In genomic region chr6:31114970-31115849, GRCh38 we compare ENCODE assay signal across 9 cellular contexts. TPM values are rescaled to one million over a fixed set of nuclear protein-coding genes. Genes with fewer than 3 reads are reported as not detected.
DNase-seq lines count a peak whose midpoint lies in the region; ATAC-seq and TF ChIP-seq lines count a peak whose summit lies in the region.
"Had no signal": no experiment of that assay in that cellular context is flagged by ENCODE, and none has a peak within 500 bp of the region (broad histone marks: within the 10 kb centered on the region; RNA-seq: fewer than 3 reads in every experiment).

No MANE protein-coding gene starts in this region.

- TF ChIP-seq POLR2A in tibial nerve (IDR thresholded peaks at IDR 0.05): no peak

- H3K27me3 ChIP-seq in tibial nerve: no peaks in the 10 kb centered on the region

- H3K4me3 Mint-ChIP-seq in brain (peak overlapping the region in 2 of 5 experiments; percentile 32 to 75), type B pancreatic cell (no peak overlapping the region)
- H3K4me3 Mint-ChIP-seq: IgD-negative memory B cell had no signal

- ATAC-seq in left lobe of liver: no peak
- no peak for ATAC-seq in GM19467 (IDR thresholded peaks at IDR 0.05; ENCODE audit: unreplicated experiment)

- H3K4me3 ChIP-seq in tibial nerve: peak overlapping the region in 2 of 4 donors; percentile 10 to 33

- H3K4me1 Mint-ChIP-seq in brain: peaks cover 19% of the 10 kb centered on the region
- no peaks in the 10 kb centered on the region for H3K4me1 Mint-ChIP-seq in type B pancreatic cell (ENCODE audit: unreplicated experiment)

- DNase-seq in HT-29 (ENCODE audit: low spot score) (peak; percentile 74), kidney tubule cell (ENCODE audit: low spot score) (peak; percentile 54), tibial nerve (ENCODE audit: low spot score in 2 of 2) (no peak), type B pancreatic cell (ENCODE audit: extremely low spot score, unreplicated experiment) (no peak), left lobe of liver (ENCODE audit: low spot score) (no peak)
- DNase-seq in stimulated activated CD4-positive, alpha-beta T cell treated with anti-CD3 and anti-CD28 coated beads, Interleukin-15, amount 100 ng/mL, for 24 hours: no peak

- H3K36me3 Mint-ChIP-seq in brain (no peaks in the 10 kb centered on the region), type B pancreatic cell (no peaks in the 10 kb centered on the region)
- H3K36me3 Mint-ChIP-seq: IgD-negative memory B cell had no signal

- peaks cover 0 to 2% (median 0%) of the 10 kb centered on the region in 5 experiments for H3K9me3 Mint-ChIP-seq in brain
- no peaks in the 10 kb centered on the region for H3K9me3 Mint-ChIP-seq in type B pancreatic cell
- H3K9me3 Mint-ChIP-seq: IgD-negative memory B cell had no signal

- H3K27me3 Mint-ChIP-seq in brain (peaks cover 41% of the 10 kb centered on the region), type B pancreatic cell (peaks cover 60% of the 10 kb centered on the region)

- H3K27ac Mint-ChIP-seq in brain (peak overlapping the region in 4 of 5 experiments; percentile 31 to 96 (median 63)), type B pancreatic cell (no peak overlapping the region)
- H3K27ac Mint-ChIP-seq: IgD-negative memory B cell had no signal

- no peaks in the 10 kb centered on the region for H3K9me3 ChIP-seq in tibial nerve

- H3K4me1 ChIP-seq in tibial nerve: peaks cover 0 to 40% (median 15%) of the 10 kb centered on the region in 4 donors

- peak overlapping the region; percentile 22 to 79 (median 69) for H3K27ac ChIP-seq in tibial nerve

- TF ChIP-seq CTCF in brain (conservative IDR thresholded peaks at IDR 0.05) (no peak), tibial nerve (IDR thresholded peaks at IDR 0.05) (no peak), type B pancreatic cell (conservative IDR thresholded peaks at IDR 0.05) (no peak)

- TF ChIP-seq EP300 in tibial nerve (IDR thresholded peaks at IDR 0.05): no peak

- 61 to 63% methylated on average over 9 of the region's 9 CpGs for WGBS in tibial nerve, 2 donors

- H3K36me3 ChIP-seq in tibial nerve: no peaks in the 10 kb centered on the region

RNA-seq across cellular contexts. Expression of gene PSORS1C1, which starts 0.6 kb away (rescaled TPM):
- total RNA-seq in HT-29 (2014; rRNA removed; shearing (Covaris generic)): 1.1 and 1.2 TPM in 2 replicates
- not detected for polyA plus RNA-seq in brain (ENCODE audit: insufficient read depth, low read depth, low replicate concordance)
- total RNA-seq in tibial nerve (1 to 10 TPM in 3 of 4 donors, under 1 TPM in 1; 0.42 to 8.5 (median 2.2) TPM), type B pancreatic cell (ENCODE audit: low replicate concordance) (not detected in 2 replicates), left lobe of liver (not detected)

RNA-seq across cellular contexts. Expression of gene C6orf15, which starts 2.8 kb away (rescaled TPM):
- total RNA-seq in HT-29 (2014; rRNA removed; shearing (Covaris generic)): 0.13 and 0.33 TPM in 2 replicates
- polyA plus RNA-seq in brain (ENCODE audit: insufficient read depth, low read depth, low replicate concordance): not detected
- total RNA-seq in tibial nerve (not detected), type B pancreatic cell (ENCODE audit: low replicate concordance) (not detected in 2 replicates), left lobe of liver (not detected)
- polyA plus RNA-seq: IgD-negative memory B cell had no signal

RNA-seq across cellular contexts. Expression of gene CDSN, which starts 5.0 kb away (rescaled TPM):
- total RNA-seq in HT-29 (2014; rRNA removed; shearing (Covaris generic)): 0.08 TPM in 1 of 2 replicates, not detected in the other
- polyA plus RNA-seq in brain (ENCODE audit: insufficient read depth, low read depth, low replicate concordance): not detected
- total RNA-seq in tibial nerve (not detected), type B pancreatic cell (ENCODE audit: low replicate concordance) (not detected in 2 replicates), left lobe of liver (not detected)
- polyA plus RNA-seq: IgD-negative memory B cell had no signal

RNA-seq across cellular contexts. Expression of gene PSORS1C2, which starts 23.7 kb away (rescaled TPM):
- total RNA-seq in HT-29 (2014; rRNA removed; shearing (Covaris generic)): not detected in 2 replicates
- not detected for polyA plus RNA-seq in brain (ENCODE audit: insufficient read depth, low read depth, low replicate concordance)
- total RNA-seq in tibial nerve (not detected), type B pancreatic cell (ENCODE audit: low replicate concordance) (not detected in 2 replicates), left lobe of liver (not detected)
- polyA plus RNA-seq: IgD-negative memory B cell had no signal

RNA-seq across cellular contexts. Expression of gene CCHCR1, which starts 42.4 kb away (rescaled TPM):
- total RNA-seq in HT-29 (2014; rRNA removed; shearing (Covaris generic)): 30.8 and 38.0 TPM in 2 replicates
- polyA plus RNA-seq in brain (ENCODE audit: insufficient read depth, low read depth, low replicate concordance): 33.8 TPM
- total RNA-seq in tibial nerve: 10 to 100 TPM; 13.8 to 25.1 (median 18.7) TPM
- 21.9 and 36.8 TPM in 2 replicates for total RNA-seq in type B pancreatic cell (ENCODE audit: low replicate concordance)
- total RNA-seq in left lobe of liver: 9.6 TPM

Comparison
In these comparisons a context has a peak if more than half of its experiments do, and no peak if none do; other contexts are left out.
1. DNase-seq: peak in HT-29 (single experiment) and kidney tubule cell (single experiment); none in tibial nerve (0 of 2), type B pancreatic cell (single experiment), left lobe of liver (single experiment) and stimulated activated CD4-positive, alpha-beta T cell treated with anti-CD3 and anti-CD28 coated beads, Interleukin-15, amount 100 ng/mL, for 24 hours (single experiment).